22 cellular contexts compared by ENCODE assay signal in the genomic region with DNA sequence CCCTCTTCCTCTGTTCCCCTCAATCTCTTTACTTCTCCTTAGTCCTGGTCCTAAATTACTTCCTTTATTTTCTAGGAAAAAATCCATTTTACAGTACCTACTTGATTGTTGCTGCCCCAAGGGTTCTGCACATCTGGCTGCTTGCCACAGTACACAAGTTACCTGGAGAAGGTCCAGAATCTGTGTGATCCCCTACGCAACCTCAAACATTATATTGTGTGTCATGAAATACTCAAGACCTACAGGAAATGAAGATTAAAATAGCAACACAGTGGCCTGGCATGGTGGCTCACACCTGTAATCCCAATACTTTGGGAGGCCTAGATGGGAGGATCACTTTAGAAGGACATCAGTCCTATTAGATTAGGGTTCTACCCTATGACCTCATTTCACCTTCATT. TPM values are rescaled to one million over a fixed set of nuclear protein-coding genes. Genes with fewer than 3 reads are reported as not detected.
A peak's percentile ranks its signal among the peaks of the same experiment; 100 is the strongest.
DNase-seq lines count a peak whose midpoint lies in the region; ATAC-seq and TF ChIP-seq lines count a peak whose summit lies in the region.
"Had no signal": no experiment of that assay in that cellular context is flagged by ENCODE, and none has a peak within 500 bp of the region (broad histone marks: within the 10 kb centered on the region; RNA-seq: fewer than 3 reads in every experiment).

No MANE protein-coding gene starts in this region.

- CTCF ChIA-PET in CD8-positive, alpha-beta T cell (lab: Charles Lee): no interaction called here

- H2AFZ ChIP-seq in mesenchymal stem cell (ENCODE audit: low read depth, low read length): no peak overlapping the region
- H2AFZ ChIP-seq: GM23338 had no signal

- H3K23ac ChIP-seq in mesenchymal stem cell (ENCODE audit: low read length in 2 of 2): no peak overlapping the region

- no peak for TF ChIP-seq CTCF in CD8-positive, alpha-beta T cell (IDR thresholded peaks at IDR 0.05)
- TF ChIP-seq CTCF in astrocyte of the spinal cord (IDR thresholded peaks at IDR 0.05; ENCODE audit: low read depth, low read length): no peak
- TF ChIP-seq CTCF in testis (IDR thresholded peaks at IDR 0.05): no peak

- H3K9me3 ChIP-seq in CD8-positive, alpha-beta T cell (ENCODE audit: low read length): no peaks in the 10 kb centered on the region
- H3K9me3 ChIP-seq in testis (no peaks in the 10 kb centered on the region), mesenchymal stem cell (ENCODE audit: control insufficient read depth, low read length) (no peaks in the 10 kb centered on the region)
- H3K9me3 ChIP-seq: adrenal gland, gastroesophageal sphincter, left ventricle myocardium inferior, right atrium auricular region, upper lobe of left lung had no signal

- H3K36me3 ChIP-seq in CD8-positive, alpha-beta T cell (ENCODE audit: insufficient read depth, low read length): no peaks in the 10 kb centered on the region
- H3K36me3 ChIP-seq in testis (ENCODE audit: low read depth, missing control alignments) (no peaks in the 10 kb centered on the region), mesenchymal stem cell (ENCODE audit: control insufficient read depth in 1 of 2, insufficient read depth in 2 of 2, low read depth in 1 of 2, low read length in 2 of 2) (peaks cover 0 to 5% of the 10 kb centered on the region in 2 experiments)
- H3K36me3 ChIP-seq: adrenal gland, right atrium auricular region, upper lobe of left lung had no signal

- no peak for DNase-seq in CD8-positive, alpha-beta T cell
- DNase-seq in NCI-H1092 (lab: John Stamatoyannopoulos, UW) (peak; percentile 7), astrocyte of the spinal cord (ENCODE audit: low read depth, low spot score) (peak; percentile 17), left colon (peak; percentile 51 to 60), testis (no peak), NOMO-1 (lab: John Stamatoyannopoulos, UW; ENCODE audit: unreplicated experiment in 2 of 2) (no peak), mesenchymal stem cell (no peak)
- DNase-seq: activated CD4-positive, alpha-beta T cell treated with anti-CD3 and anti-CD28 coated beads for 48 hours; activated effector memory CD4-positive, alpha-beta T cell treated with Interleukin-2 at 50 U/mL for 16 hours; CD4-positive, alpha-beta memory T cell; left ventricle myocardium inferior; NCI-H2171 treated with DMSO at 0.1 percent for 48 hours; NK-92 treated with Interleukin-12 subunit alpha and Interleukin-12 subunit beta, amount 100 ng/mL, for 24 hours; occipital lobe; stimulated activated naive CD4-positive, alpha-beta T cell had no signal

- H3K9ac ChIP-seq in mesenchymal stem cell (ENCODE audit: low read length): no peak overlapping the region

- H2BK15ac ChIP-seq in mesenchymal stem cell (ENCODE audit: low read depth, poor library complexity, severe bottlenecking): no peak overlapping the region

- H2AK5ac ChIP-seq in mesenchymal stem cell (ENCODE audit: low read length, severe bottlenecking): no peak overlapping the region

- in situ Hi-C loops in astrocyte of the spinal cord (cut with HindIII; ENCODE audit: low sequenced_read_pairs): no loop called here

- POLR2A ChIA-PET in CD8-positive, alpha-beta T cell (lab: Charles Lee): no interaction called here

- peaks cover 2% of the 10 kb centered on the region for H3K4me1 Mint-ChIP-seq in CD8-positive, alpha-beta T cell (ENCODE audit: low read depth)
- H3K4me1 Mint-ChIP-seq: GM23338 had no signal

- intact Hi-C loops in CD8-positive, alpha-beta T cell (cut with DNase I, micrococcal nuclease): no loop called here
- intact Hi-C loops in left colon (cut with DNase I, micrococcal nuclease) (no loop called here), testis (cut with DNase I; ENCODE audit: low total_unique reads) (no loop called here)

- 79 to 83% methylated on average over 1 of the region's 1 CpG for WGBS in testis, 2 donors
- WGBS in mesenchymal stem cell: no CpG with 5 or more reads among the region's 1 CpG

- TF ChIP-seq POLR2A in testis (IDR thresholded peaks at IDR 0.05): no peak

- H3K14ac ChIP-seq in mesenchymal stem cell (ENCODE audit: low read length in 2 of 2): no peak overlapping the region

- no peak overlapping the region for H3K18ac ChIP-seq in mesenchymal stem cell (ENCODE audit: low read depth in 1 of 2, low read length in 2 of 2)

- no peak overlapping the region for H3K4me2 ChIP-seq in mesenchymal stem cell (ENCODE audit: low read length, poor library complexity, severe bottlenecking)
- H3K4me2 ChIP-seq: GM23338 had no signal

- peaks cover 20% of the 10 kb centered on the region for H3K36me3 Mint-ChIP-seq in CD8-positive, alpha-beta T cell

- H3K27me3 Mint-ChIP-seq in CD8-positive, alpha-beta T cell (ENCODE audit: low read depth): no peaks in the 10 kb centered on the region
- H3K27me3 Mint-ChIP-seq: CD4-positive, alpha-beta memory T cell had no signal

- no peak overlapping the region for H2BK12ac ChIP-seq in mesenchymal stem cell (ENCODE audit: low read length in 2 of 2)

- no peak overlapping the region for H3K4me3 Mint-ChIP-seq in CD8-positive, alpha-beta T cell
- H3K4me3 Mint-ChIP-seq: CD4-positive, alpha-beta memory T cell; GM23338 had no signal

- H3K27ac Mint-ChIP-seq in CD8-positive, alpha-beta T cell: peak overlapping the region; percentile 27
- H3K27ac Mint-ChIP-seq: GM23338 had no signal

- no peak overlapping the region for H2BK5ac ChIP-seq in mesenchymal stem cell (ENCODE audit: low read depth, low read length, poor library complexity, severe bottlenecking)

- H3K9me3 Mint-ChIP-seq in CD8-positive, alpha-beta T cell: no peaks in the 10 kb centered on the region
- H3K9me3 Mint-ChIP-seq: CD4-positive, alpha-beta memory T cell; GM23338 had no signal

- H3K27ac ChIP-seq in CD8-positive, alpha-beta T cell (ENCODE audit: low read depth, low read length): no peak overlapping the region
- no peak overlapping the region for H3K27ac ChIP-seq in testis
- H3K27ac ChIP-seq in mesenchymal stem cell (ENCODE audit: low read length, poor library complexity, severe bottlenecking): no peak overlapping the region
- H3K27ac ChIP-seq: adrenal gland, gastroesophageal sphincter, left ventricle myocardium inferior, right atrium auricular region, RWPE1, upper lobe of left lung had no signal

- H4K8ac ChIP-seq in mesenchymal stem cell (ENCODE audit: low read length): no peak overlapping the region

- H3K4ac ChIP-seq in mesenchymal stem cell (ENCODE audit: low read depth in 1 of 2, low read length in 2 of 2): no peak overlapping the region

- ATAC-seq in CD8-positive, alpha-beta T cell: no peak
- peak; percentile 88 for ATAC-seq in left colon
- ATAC-seq in HG03025 (IDR thresholded peaks at IDR 0.05; ENCODE audit: low FRiP score, unreplicated experiment): no peak
- ATAC-seq: gastroesophageal sphincter, GM23338 had no signal

- no peaks in the 10 kb centered on the region for H3K27me3 ChIP-seq in CD8-positive, alpha-beta T cell (ENCODE audit: insufficient read depth, low read length)
- H3K27me3 ChIP-seq in testis: no peaks in the 10 kb centered on the region
- H3K27me3 ChIP-seq in mesenchymal stem cell (ENCODE audit: control insufficient read depth in 1 of 2, insufficient read depth in 1 of 2, low read length in 2 of 2): no peaks in the 10 kb centered on the region
- H3K27me3 ChIP-seq: adrenal gland, gastroesophageal sphincter, right atrium auricular region, upper lobe of left lung had no signal

- peaks cover 6% of the 10 kb centered on the region for H3K79me1 ChIP-seq in mesenchymal stem cell (replicated peaks; ENCODE audit: low read length, poor library complexity, severe bottlenecking)

- no peaks in the 10 kb centered on the region for H3K4me1 ChIP-seq in CD8-positive, alpha-beta T cell (ENCODE audit: insufficient read depth, low read length)
- H3K4me1 ChIP-seq in testis (no peaks in the 10 kb centered on the region), mesenchymal stem cell (ENCODE audit: control insufficient read depth, insufficient read depth, low read depth, low read length) (peaks cover 1% of the 10 kb centered on the region)
- H3K4me1 ChIP-seq: adrenal gland, gastroesophageal sphincter, left ventricle myocardium inferior, right atrium auricular region, upper lobe of left lung had no signal

- H2BK120ac ChIP-seq in mesenchymal stem cell (ENCODE audit: low read depth, low read length): no peak overlapping the region

- H3K4me3 ChIP-seq in CD8-positive, alpha-beta T cell (ENCODE audit: low read depth, low read length): no peak overlapping the region
- H3K4me3 ChIP-seq in astrocyte of the spinal cord (ENCODE audit: low read depth, low read length) (no peak overlapping the region), testis (no peak overlapping the region), mesenchymal stem cell (ENCODE audit: insufficient read depth in 1 of 2, low read depth in 1 of 2, low read length in 2 of 2) (no peak overlapping the region)
- H3K4me3 ChIP-seq: adrenal gland, gastroesophageal sphincter, GM23338, left ventricle myocardium inferior, right atrium auricular region, upper lobe of left lung had no signal

- no peak overlapping the region for H4K91ac ChIP-seq in mesenchymal stem cell (ENCODE audit: low read length)

RNA-seq across cellular contexts. Expression of gene PRKAR2A, which starts 48.7 kb away (rescaled TPM):
- 10 to 100 TPM; 75.2 to 75.6 TPM for total RNA-seq in CD8-positive, alpha-beta T cell
- total RNA-seq in left colon: 10 to 100 TPM; 68.1 to 75.4 TPM
- 100 to 1,000 TPM in 1 of 2 donors, 10 to 100 TPM in 1; 52.2 to 150 TPM for total RNA-seq in testis
- polyA plus RNA-seq in testis (ENCODE audit: insufficient read depth, low read depth, low replicate concordance): 166 TPM
- 40.5 TPM for polyA plus RNA-seq in mesenchymal stem cell (2013, experiment 1 of 2)
- 41.5 TPM for polyA plus RNA-seq in mesenchymal stem cell (2013, experiment 2 of 2)

Comparison
In these comparisons a context has a peak if more than half of its experiments do, and no peak if none do; other contexts are left out.
1. DNase-seq: peak in NCI-H1092 (single experiment), astrocyte of the spinal cord (single experiment) and left colon (2 of 2); none in CD8-positive, alpha-beta T cell (0 of 7), testis (single experiment), NOMO-1 (0 of 2) and mesenchymal stem cell (single experiment).